In genomic region chr5:26543987-26544386, GRCh38 we compare ENCODE assay signal across 9 cellular contexts.
"Had no signal": no experiment of that assay in that cellular context is flagged by ENCODE, and none has a peak within 500 bp of the region (broad histone marks: within the 10 kb centered on the region; RNA-seq: fewer than 3 reads in every experiment).

No MANE protein-coding gene starts in this region.

- DNase-seq: GM23248, GOT3, H7, H9, HCEC 1CT, HFFc6 had no signal

- H3K4me3 Mint-ChIP-seq: GM23338, H9, HFFc6 had no signal

- H3K36me3 ChIP-seq: HAP-1 had no signal

- H3K27ac Mint-ChIP-seq: GM23338, H9, HFFc6 had no signal

- H3K4me2 ChIP-seq: GM23338 had no signal

- H2AFZ ChIP-seq: GM23248, GM23338 had no signal

- H3K27ac ChIP-seq: GM23248 had no signal

- ATAC-seq: GM23338, HCT116 had no signal

- H3K9me3 ChIP-seq: HAP-1 had no signal

- H3K9ac ChIP-seq: GM23248 had no signal

- H3K4me3 ChIP-seq: GM23248, GM23338, HAP-1 had no signal

- H3K4me1 ChIP-seq: HAP-1 had no signal
